ENCODE assay signal across 2 cellular contexts in genomic region chr22:19851291-19852176, GRCh38.
TF ChIP-seq lines count a peak whose summit lies in the region.

No MANE protein-coding gene starts in this region.

TF ChIP-seq in HCT116, 20 proteins besides CTCF, POLR2A, EP300 and RAD21:
- TF ChIP-seq EGR1 (IDR thresholded peaks at IDR 0.05; ENCODE audit: low read depth) (no peak), SIN3A (IDR thresholded peaks at IDR 0.05; ENCODE audit: low read depth) (no peak), TCF7L2 (IDR thresholded peaks at IDR 0.05; ENCODE audit: borderline replicate concordance, extremely low read depth, insufficient read depth, insufficient read length) (no peak)

TF ChIP-seq in K562, 482 proteins besides CTCF, POLR2A, EP300 and RAD21:
- TF ChIP-seq PHF8 (IDR thresholded peaks at IDR 0.05; ENCODE audit: borderline replicate concordance, low read length) = peak; percentile 9; the same call in 1 of the 2 replicates
- TF ChIP-seq DNMT1 (IDR thresholded peaks at IDR 0.05) = no peak
- TF ChIP-seq SETDB1 (IDR thresholded peaks at IDR 0.05; ENCODE audit: low read length) = peak; percentile 57
- peak in 1 of 2 experiments; percentile 10; a peak in 1 of 4 replicates for TF ChIP-seq MAZ (CRISPR knock-in tag; conservative IDR thresholded peaks at IDR 0.05 in 1 of 2, IDR thresholded peaks at IDR 0.05 in 1 of 2)
- TF ChIP-seq E2F1 (CRISPR knock-in tag; IDR thresholded peaks at IDR 0.05) = peak; percentile 32; the same call in 1 of the 2 replicates
- no peak for TF ChIP-seq DDX20 (tag; IDR thresholded peaks at IDR 0.05; ENCODE audit: low read depth)
- TF ChIP-seq RBBP5 (IDR thresholded peaks at IDR 0.05; ENCODE audit: borderline replicate concordance, insufficient read depth, low read length, poor library complexity, severe bottlenecking) = peak; percentile 14
- peak; percentile 35 for TF ChIP-seq HNRNPLL (IDR thresholded peaks at IDR 0.05; ENCODE audit: low read depth, low read length, poor library complexity, severe bottlenecking)
- TF ChIP-seq WHSC1 (IDR thresholded peaks at IDR 0.05; ENCODE audit: low read length) = peak; percentile 29
